ENCODE assay signal across 1 cellular context in genomic region chr12:95116773-95117172, GRCh38.
TF ChIP-seq lines count a peak whose summit lies in the region.

No MANE protein-coding gene starts in this region.

TF ChIP-seq in GM23338, 12 proteins besides CTCF, POLR2A, EP300 and RAD21 (continued from another document):
- TF ChIP-seq ZNF462 (CRISPR knock-in tag; IDR thresholded peaks at IDR 0.05), result no peak
- TF ChIP-seq REST (IDR thresholded peaks at IDR 0.05; ENCODE audit: unreplicated experiment), result no peak
- no peak for TF ChIP-seq CREB1 (CRISPR knock-in tag; IDR thresholded peaks at IDR 0.05; ENCODE audit: low read depth)
